Comparison of ENCODE assay signal across 32 cellular contexts in genomic region chr3:138154534-138154933, GRCh38. TPM values are rescaled to one million over a fixed set of nuclear protein-coding genes. Genes with fewer than 3 reads are reported as not detected.
"Had no signal": no experiment of that assay in that cellular context is flagged by ENCODE, and none has a peak within 500 bp of the region (broad histone marks: within the 10 kb centered on the region; RNA-seq: fewer than 3 reads in every experiment).

No MANE protein-coding gene starts in this region.

- ATAC-seq: stimulated activated effector memory CD8-positive, alpha-beta T cell treated with anti-CD3 and anti-CD28 coated beads, Interleukin-12 subunit alpha, Interleukin-12 subunit beta, amount 100 ng/mL, for 72 hours; stimulated activated memory B cell treated with anti-CD40 and anti-IgM and Interleukin-4, amounts not matched to agents 10 μg/mL and 1 μg/mL and 100 μg/mL, for 72 hours; stimulated activated naive B cell treated with anti-CD40 and anti-IgM and Interleukin-4, amounts not matched to agents 10 μg/mL and 1 μg/mL and 100 μg/mL, for 72 hours; stimulated activated naive CD8-positive, alpha-beta T cell treated with anti-CD3 and anti-CD28 coated beads, Interleukin-15, amount 100 ng/mL, for 72 hours; stimulated activated naive CD8-positive, alpha-beta T cell treated with anti-CD3 and anti-CD28 coated beads, Interleukin-15, Interleukin-2, amounts not matched to agents 100 U/mL and 50 U/mL, for 24 hours; upper lobe of right lung had no signal

- H3K9me3 ChIP-seq: suprapubic skin, testis, thyroid gland, tibial artery, upper lobe of left lung, upper lobe of right lung, uterus, vagina had no signal

- FAIRE-seq: urothelium cell line had no signal

- H3K4me1 ChIP-seq: stomach, suprapubic skin, testis, thyroid gland, tibial artery, tibial nerve, transverse colon, upper lobe of left lung, upper lobe of right lung, uterus, vagina had no signal

- H3K27me3 ChIP-seq: stomach, suprapubic skin, testis, thyroid gland, tibial artery, tibial nerve, transverse colon, upper lobe of left lung, upper lobe of right lung, uterus, vagina had no signal

- DNase-seq: stimulated activated CD4-positive, alpha-beta T cell treated with anti-CD3 and anti-CD28 coated beads, Interleukin-2, amount 100 ng/mL, for 48 hours; stimulated activated CD4-positive, alpha-beta T cell treated with anti-CD3 and anti-CD28 coated beads, Interleukin-4, amount 100 ng/mL, for 1 hour; stimulated activated CD4-positive, alpha-beta T cell treated with anti-CD3 and anti-CD28 coated beads, Interleukin-4, amount 100 ng/mL, for 24 hours; stimulated activated CD4-positive, alpha-beta T cell treated with anti-CD3 and anti-CD28 coated beads, Interleukin-4, amount 100 ng/mL, for 4 hours; stimulated activated CD8-positive, alpha-beta memory T cell treated with anti-CD3 and anti-CD28 coated beads, Interleukin-4, amount 100 ng/mL, for 48 hours; stimulated activated naive B cell treated with anti-CD40 and anti-IgM and Interleukin-4, amounts not matched to agents 10 μg/mL and 1 μg/mL and 100 μg/mL, for 72 hours; stimulated activated naive CD4-positive, alpha-beta T cell; stimulated activated naive CD4-positive, alpha-beta T cell treated with Interleukin-2 at 50 U/mL for 16 hours; stimulated activated naive CD8-positive, alpha-beta T cell treated with anti-CD3 and anti-CD28 coated beads, Interleukin-15, amount 100 ng/mL, for 72 hours; stimulated activated naive CD8-positive, alpha-beta T cell treated with anti-CD3 and anti-CD28 coated beads, Interleukin-15, Interleukin-2, amounts not matched to agents 100 U/mL and 50 U/mL, for 24 hours; stomach; substantia nigra; testis; thyroid gland; tibial artery; transverse colon; trophoblast cell; upper lobe of left lung; upper lobe of right lung; uterus had no signal

- H3K4me3 ChIP-seq: stomach, suprapubic skin, testis, thoracic aorta, thyroid gland, tibial artery, tibial nerve, transverse colon, upper lobe of left lung, upper lobe of right lung, uterus, vagina had no signal

- H3K36me3 ChIP-seq: stomach, suprapubic skin, thoracic aorta, thyroid gland, tibial artery, transverse colon, upper lobe of left lung, upper lobe of right lung, uterus, vagina had no signal

- H3K27ac ChIP-seq: stomach, suprapubic skin, testis, thoracic aorta, thyroid gland, tibial artery, tibial nerve, transverse colon, upper lobe of left lung, upper lobe of right lung, uterus, vagina had no signal

RNA-seq across cellular contexts. Expression of gene A4GNT, which starts 22.3 kb away (rescaled TPM):
- total RNA-seq: subcutaneous adipose tissue, suprapubic skin, temporal lobe, testis, thoracic aorta, thyroid gland, tibial nerve, transverse colon, upper lobe of right lung, ureter, urinary bladder, uterus, vagina had no signal
- polyA plus RNA-seq: thymus, urinary bladder had no signal
